14 cellular contexts compared by ENCODE assay signal in genomic region chr19:5780916-5781315, GRCh38. TPM values are rescaled to one million over a fixed set of nuclear protein-coding genes. Genes with fewer than 3 reads are reported as not detected.
"Had no signal": no experiment of that assay in that cellular context is flagged by ENCODE, and none has a peak within 500 bp of the region (broad histone marks: within the 10 kb centered on the region; RNA-seq: fewer than 3 reads in every experiment).

No MANE protein-coding gene starts in this region.

RNA-seq across cellular contexts. Expression of gene NRTN, which starts 24.0 kb away (rescaled TPM):
- total RNA-seq: activated CD8-positive, alpha-beta memory T cell treated with anti-CD3 and anti-CD28 coated beads, Interleukin-2, amount 10 ng/mL, durations not matched to agents 7 days and 5 days; activated CD8-positive, alpha-beta T cell treated with anti-CD3 and anti-CD28 coated beads, Interleukin-2, amount 10 ng/mL, durations not matched to agents 7 days and 5 days had no signal

RNA-seq across cellular contexts. Expression of gene FUT6, which starts 58.6 kb away (rescaled TPM):
- total RNA-seq: activated B cell treated with CpG ODN at 0.5 μM for 24 hours; activated CD4-positive, alpha-beta memory T cell treated with anti-CD3 and anti-CD28 coated beads for 36 hours; activated CD4-positive, alpha-beta memory T cell treated with anti-CD3 and anti-CD28 coated beads, Interleukin-2, amount 10 ng/mL, durations not matched to agents 7 days and 5 days; activated CD4-positive, alpha-beta T cell treated with anti-CD3 and anti-CD28 coated beads for 36 hours; activated CD4-positive, alpha-beta T cell treated with anti-CD3 and anti-CD28 coated beads, Interleukin-2, amount 10 ng/mL, durations not matched to agents 24 days and 14 days; activated CD4-positive, alpha-beta T cell treated with anti-CD3 and anti-CD28 coated beads, Interleukin-2, amount 10 ng/mL, durations not matched to agents 7 days and 5 days; activated CD8-positive, alpha-beta memory T cell treated with anti-CD3 and anti-CD28 coated beads for 36 hours; activated CD8-positive, alpha-beta memory T cell treated with anti-CD3 and anti-CD28 coated beads, Interleukin-2, amount 10 ng/mL, durations not matched to agents 7 days and 5 days; activated CD8-positive, alpha-beta T cell treated with anti-CD3 and anti-CD28 coated beads for 36 hours; T-helper 1 cell treated with Interleukin-12 subunit alpha and Interleukin-12 subunit beta and Interleukin-4 antibody, amounts not matched to agents 30 ng/mL and 1 ng/mL, for 36 hours; T-helper 17 cell; T-helper 2 cell treated with Interferon-gamma antibody and Interleukin-4, amounts not matched to agents 100 ng/mL and 5 ng/mL, for 36 hours; WTC11 had no signal
